Comparison of ENCODE assay signal across 9 cellular contexts in the genomic region with DNA sequence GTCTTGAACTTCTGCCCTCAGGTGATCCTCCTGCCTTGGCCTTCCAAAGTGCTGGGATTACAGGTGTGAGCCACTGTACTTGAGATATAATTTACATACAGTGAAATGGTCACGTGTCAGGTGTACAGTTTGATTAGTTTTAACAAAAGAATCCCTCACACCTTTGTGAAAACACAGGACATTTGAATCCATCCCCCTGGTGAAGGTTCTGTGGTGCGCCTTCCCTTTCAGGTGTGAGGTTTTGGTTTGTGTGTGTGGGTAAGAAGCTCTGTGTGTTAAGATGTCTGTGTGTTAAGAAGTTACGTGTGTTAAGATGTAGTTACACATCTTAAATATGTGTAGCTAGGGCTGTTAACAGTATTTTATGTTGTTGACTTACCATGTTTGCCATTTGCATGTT. TPM values are rescaled to one million over a fixed set of nuclear protein-coding genes. Genes with fewer than 3 reads are reported as not detected.
DNase-seq lines count a peak whose midpoint lies in the region; ATAC-seq and TF ChIP-seq lines count a peak whose summit lies in the region.
"Had no signal": no experiment of that assay in that cellular context is flagged by ENCODE, and none has a peak within 500 bp of the region (broad histone marks: within the 10 kb centered on the region; RNA-seq: fewer than 3 reads in every experiment).

No MANE protein-coding gene starts in this region.

- H3K4me1 Mint-ChIP-seq in mesothelial cell of epicardium (peaks cover 35% of the 10 kb centered on the region), type B pancreatic cell (ENCODE audit: unreplicated experiment) (peaks cover 48% of the 10 kb centered on the region)

- H3K27ac Mint-ChIP-seq in mesothelial cell of epicardium (peak overlapping the region; percentile 16), type B pancreatic cell (peak overlapping the region; percentile 73)

- H3K4me3 Mint-ChIP-seq in mesothelial cell of epicardium (no peak overlapping the region), type B pancreatic cell (peak overlapping the region; percentile 58)

- H3K9me3 ChIP-seq in cardiac muscle cell (ENCODE audit: low read depth) (no peaks in the 10 kb centered on the region), ascending aorta (no peaks in the 10 kb centered on the region)

- no peaks in the 10 kb centered on the region for H3K27me3 ChIP-seq in cardiac muscle cell
- H3K27me3 ChIP-seq in ascending aorta: no peaks in the 10 kb centered on the region

- intact Hi-C loops in Right ventricle myocardium superior (cut with DNase I) (no loop called here), ascending aorta (cut with DNase I) (loop anchor here (10.0 kb wide), 1 partner anchor 1030 kb away; no protein-coding TSS in a partner anchor)

- H3K36me3 ChIP-seq in cardiac muscle cell (peaks cover 7% of the 10 kb centered on the region), ascending aorta (peaks cover 18 to 33% of the 10 kb centered on the region in 2 donors)

- H3K9me3 Mint-ChIP-seq in mesothelial cell of epicardium (no peaks in the 10 kb centered on the region), type B pancreatic cell (no peaks in the 10 kb centered on the region)

- H3K4me3 ChIP-seq in cardiac muscle cell (no peak overlapping the region), ascending aorta (peak overlapping the region in 1 of 2 donors; percentile 44)

- peak overlapping the region; percentile 87 for H3K27ac ChIP-seq in cardiac muscle cell
- H3K27ac ChIP-seq in ascending aorta: peak overlapping the region; percentile 59 to 74

- no peaks in the 10 kb centered on the region for H3K27me3 Mint-ChIP-seq in mesothelial cell of epicardium (ENCODE audit: low read depth)
- H3K27me3 Mint-ChIP-seq in type B pancreatic cell: no peaks in the 10 kb centered on the region

- no peak for DNase-seq in cardiac muscle cell (ENCODE audit: low read depth in 1 of 2, low spot score in 1 of 2)
- DNase-seq in Right ventricle myocardium superior: no peak
- DNase-seq in ascending aorta (ENCODE audit: low spot score in 2 of 2): peak in 1 of 2 donors; percentile 11
- DNase-seq in mesothelial cell of epicardium (ENCODE audit: low spot score in 2 of 2, unreplicated experiment in 2 of 2): no peak
- no peak for DNase-seq in type B pancreatic cell (ENCODE audit: extremely low spot score, unreplicated experiment)
- DNase-seq in NCI-H1436 treated with DMSO at 0.1 percent for 48 hours (lab: John Stamatoyannopoulos, UW): no peak
- DNase-seq in NCI-H128 (lab: John Stamatoyannopoulos, UW; ENCODE audit: unreplicated experiment): no peak
- DNase-seq: activated T-cell treated with anti-CD3 and anti-CD28 coated beads for 4 hours had no signal

- no peak for TF ChIP-seq CTCF in cardiac muscle cell (IDR thresholded peaks at IDR 0.05; ENCODE audit: low read depth, low read length)
- TF ChIP-seq CTCF in ascending aorta (IDR thresholded peaks at IDR 0.05): no peak
- TF ChIP-seq CTCF in mesothelial cell of epicardium (IDR thresholded peaks at IDR 0.05; ENCODE audit: unreplicated experiment): no peak
- TF ChIP-seq CTCF in type B pancreatic cell (conservative IDR thresholded peaks at IDR 0.05): no peak

- H3K4me1 ChIP-seq in cardiac muscle cell (ENCODE audit: low read depth) (peaks cover 45% of the 10 kb centered on the region), ascending aorta (peaks cover 0 to 16% of the 10 kb centered on the region in 2 donors)

- H3K36me3 Mint-ChIP-seq in mesothelial cell of epicardium: peaks cover 20% of the 10 kb centered on the region
- peaks cover 19% of the 10 kb centered on the region for H3K36me3 Mint-ChIP-seq in type B pancreatic cell

- ATAC-seq in Right ventricle myocardium superior (ENCODE audit: poor library complexity) (no peak), GM19351 (IDR thresholded peaks at IDR 0.05; ENCODE audit: unreplicated experiment) (no peak)

RNA-seq across cellular contexts. Expression of a gene that starts 4.4 kb away (rescaled TPM):
- total RNA-seq in cardiac muscle cell (25.5 and 26.0 TPM in 2 replicates), Right ventricle myocardium superior (63.9 TPM), ascending aorta (176 TPM), mesothelial cell of epicardium (42.6 to 47.6 TPM (median 47.0 TPM) in 3 replicates), type B pancreatic cell (ENCODE audit: low replicate concordance) (42.3 and 74.9 TPM in 2 replicates)
- polyA plus RNA-seq in cardiac muscle cell: 30.0 and 32.4 TPM in 2 replicates
